Comparison of ENCODE assay signal across 1 cellular context in genomic region chr15:81303241-81304225, GRCh38.
TF ChIP-seq lines count a peak whose summit lies in the region.

No MANE protein-coding gene starts in this region.

TF ChIP-seq in GM12878, 131 proteins besides CTCF, POLR2A, EP300 and RAD21:
- TF ChIP-seq MTA2 (IDR thresholded peaks at IDR 0.05; ENCODE audit: low read depth) (no peak), PAX8 (IDR thresholded peaks at IDR 0.05) (no peak), ZNF24 (IDR thresholded peaks at IDR 0.05) (no peak), MYB (IDR thresholded peaks at IDR 0.05; ENCODE audit: borderline replicate concordance, low read depth, low read length) (no peak), NR2F1 (conservative IDR thresholded peaks at IDR 0.05) (no peak), SRF (IDR thresholded peaks at IDR 0.05; ENCODE audit: low read depth in 2 of 2, low read length in 2 of 2) (no peak), HDGF (IDR thresholded peaks at IDR 0.05) (0 out of 2 replicates have a peak, but pooled peaks have one; percentile 33), ESRRA (IDR thresholded peaks at IDR 0.05; ENCODE audit: low read length) (no peak), POU2F2 (IDR thresholded peaks at IDR 0.05; ENCODE audit: borderline replicate concordance, low read depth, low read length) (no peak), IRF3 (IDR thresholded peaks at IDR 0.05) (no peak), KAT2A (conservative IDR thresholded peaks at IDR 0.05; ENCODE audit: control insufficient read depth, low read depth, low read length) (no peak), ZNF217 (IDR thresholded peaks at IDR 0.05) (no peak), ATF7 (IDR thresholded peaks at IDR 0.05; ENCODE audit: low read depth) (no peak), PKNOX1 (IDR thresholded peaks at IDR 0.05) (0 out of 2 replicates have a peak, but pooled peaks have one; percentile 32)
TF ChIP-seq in GM12878: peak in this region for 2.
